Comparison of ENCODE assay signal across 9 cellular contexts in the genomic region with DNA sequence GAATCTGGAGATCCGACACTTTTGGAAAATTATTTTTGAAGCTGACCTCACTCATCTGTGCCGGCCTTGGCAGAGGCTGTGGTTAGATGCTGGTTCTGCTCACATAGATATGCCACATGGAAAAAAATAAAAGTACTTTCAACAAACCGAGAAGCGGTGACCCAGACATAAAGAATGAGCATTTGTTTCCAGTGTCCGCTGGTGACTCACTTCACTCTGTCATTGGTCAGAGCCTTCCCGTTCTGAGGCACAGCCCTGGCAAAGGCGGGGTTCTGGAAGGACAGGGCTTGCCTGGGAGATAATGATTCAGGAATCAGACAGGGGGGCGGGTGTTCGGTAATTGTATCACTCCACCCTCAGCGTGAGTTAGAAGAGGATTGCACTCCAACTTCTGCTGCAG.
A peak's percentile ranks its signal among the peaks of the same experiment; 100 is the strongest.
DNase-seq lines count a peak whose midpoint lies in the region; ATAC-seq and TF ChIP-seq lines count a peak whose summit lies in the region.
"Had no signal": no experiment of that assay in that cellular context is flagged by ENCODE, and none has a peak within 500 bp of the region (broad histone marks: within the 10 kb centered on the region; RNA-seq: fewer than 3 reads in every experiment).

No MANE protein-coding gene starts in this region.

- no peak overlapping the region for H3K4me3 ChIP-seq in BE2C (ENCODE audit: low read depth, low read length)

- H3K4me1 ChIP-seq in BE2C = no peaks in the 10 kb centered on the region

- no peak for TF ChIP-seq CTCF in RWPE1 (conservative IDR thresholded peaks at IDR 0.05; ENCODE audit: low read depth)
- TF ChIP-seq CTCF in BE2C (IDR thresholded peaks at IDR 0.05; ENCODE audit: low read depth, low read length) = no peak

- no peak for ATAC-seq in GM21381 (IDR thresholded peaks at IDR 0.05; ENCODE audit: unreplicated experiment)

- CTCF ChIA-PET in RWPE1 (lab: Yijun Ruan, JAX) = no interaction called here

- no peaks in the 10 kb centered on the region for H3K9me3 ChIP-seq in BE2C

- no peaks in the 10 kb centered on the region for H3K27me3 ChIP-seq in BE2C

- H3K36me3 ChIP-seq in BE2C = no peaks in the 10 kb centered on the region

- POLR2A ChIA-PET in RWPE1 (lab: Yijun Ruan, JAX; ENCODE audit: low non-redundant PET) = no interaction called here

- DNase-seq in GM03348 (ENCODE audit: low spot score) (peak; percentile 64), RWPE1 (ENCODE audit: low spot score) (peak; percentile 77), fibroblast of the conjunctiva (ENCODE audit: low read depth) (peak; percentile 86), renal cortical epithelial cell (ENCODE audit: low read depth) (peak; percentile 22), midbrain (lab: John Stamatoyannopoulos, UW) (no peak), BE2C (no peak), NCI-H2171 treated with DMSO at 0.1 percent for 48 hours (lab: John Stamatoyannopoulos, UW) (no peak)
- DNase-seq: NCI-H1105 treated with DMSO at 0.1 percent for 48 hours had no signal

- H3K27ac ChIP-seq in RWPE1 = peak overlapping the region; percentile 21; the same call in 1 of the 2 replicates

Comparison
In these comparisons a context has a peak if more than half of its experiments do, and no peak if none do; other contexts are left out.
1. DNase-seq: peak in GM03348 (single experiment), RWPE1 (single experiment), fibroblast of the conjunctiva (single experiment) and renal cortical epithelial cell (single experiment); none in midbrain (single experiment), BE2C (single experiment) and NCI-H2171 treated with DMSO at 0.1 percent for 48 hours (single experiment).